2 cellular contexts compared by ENCODE assay signal in the genomic region with DNA sequence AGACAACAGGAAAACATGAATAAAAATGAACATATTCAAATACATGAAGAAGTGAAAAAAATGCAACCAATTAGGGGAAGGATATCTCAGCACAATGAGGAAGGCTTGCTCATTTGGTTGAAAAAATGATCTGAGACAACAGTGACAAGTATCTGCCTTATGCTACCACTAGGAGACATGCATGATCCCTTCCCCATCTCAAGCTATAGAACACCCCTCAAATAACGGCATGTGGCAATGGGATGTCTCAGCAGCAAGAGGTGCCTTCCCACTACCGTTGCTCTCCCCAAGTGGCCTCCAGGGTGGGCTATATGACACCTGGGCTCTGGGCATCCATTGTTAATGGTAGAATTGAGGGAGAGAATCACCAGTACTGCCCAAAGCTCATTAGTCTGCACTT.
TF ChIP-seq lines count a peak whose summit lies in the region.

No MANE protein-coding gene starts in this region.

TF ChIP-seq in SK-N-SH, 30 proteins besides CTCF, POLR2A, EP300 and RAD21 (continued from another document):
- TF ChIP-seq, protein P1, sequence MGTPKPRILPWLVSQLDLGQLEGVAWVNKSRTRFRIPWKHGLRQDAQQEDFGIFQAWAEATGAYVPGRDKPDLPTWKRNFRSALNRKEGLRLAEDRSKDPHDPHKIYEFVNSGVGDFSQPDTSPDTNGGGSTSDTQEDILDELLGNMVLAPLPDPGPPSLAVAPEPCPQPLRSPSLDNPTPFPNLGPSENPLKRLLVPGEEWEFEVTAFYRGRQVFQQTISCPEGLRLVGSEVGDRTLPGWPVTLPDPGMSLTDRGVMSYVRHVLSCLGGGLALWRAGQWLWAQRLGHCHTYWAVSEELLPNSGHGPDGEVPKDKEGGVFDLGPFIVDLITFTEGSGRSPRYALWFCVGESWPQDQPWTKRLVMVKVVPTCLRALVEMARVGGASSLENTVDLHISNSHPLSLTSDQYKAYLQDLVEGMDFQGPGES (IDR thresholded peaks at IDR 0.05; ENCODE audit: low read depth, low read length), result no peak
- no peak for TF ChIP-seq EZH2phosphoT487 (IDR thresholded peaks at IDR 0.05; ENCODE audit: borderline replicate concordance, low read depth)
- no peak for TF ChIP-seq JUND (IDR thresholded peaks at IDR 0.05)
- TF ChIP-seq TEAD4 (IDR thresholded peaks at IDR 0.05; ENCODE audit: borderline replicate concordance, insufficient read depth), result no peak

TF ChIP-seq in SK-N-SH treated with all-trans-retinoic acid at 6 μM for 48 hours, 23 proteins besides CTCF, POLR2A, EP300 and RAD21 (continued from another document):
- no peak for TF ChIP-seq TSHZ2 (CRISPR knock-in tag; IDR thresholded peaks at IDR 0.05)
- no peak for TF ChIP-seq ISL1 (CRISPR knock-in tag; IDR thresholded peaks at IDR 0.05)
- TF ChIP-seq, protein P2, sequence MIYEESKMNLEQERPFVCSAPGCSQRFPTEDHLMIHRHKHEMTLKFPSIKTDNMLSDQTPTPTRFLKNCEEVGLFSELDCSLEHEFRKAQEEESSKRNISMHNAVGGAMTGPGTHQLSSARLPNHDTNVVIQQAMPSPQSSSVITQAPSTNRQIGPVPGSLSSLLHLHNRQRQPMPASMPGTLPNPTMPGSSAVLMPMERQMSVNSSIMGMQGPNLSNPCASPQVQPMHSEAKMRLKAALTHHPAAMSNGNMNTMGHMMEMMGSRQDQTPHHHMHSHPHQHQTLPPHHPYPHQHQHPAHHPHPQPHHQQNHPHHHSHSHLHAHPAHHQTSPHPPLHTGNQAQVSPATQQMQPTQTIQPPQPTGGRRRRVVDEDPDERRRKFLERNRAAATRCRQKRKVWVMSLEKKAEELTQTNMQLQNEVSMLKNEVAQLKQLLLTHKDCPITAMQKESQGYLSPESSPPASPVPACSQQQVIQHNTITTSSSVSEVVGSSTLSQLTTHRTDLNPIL (CRISPR knock-in tag; IDR thresholded peaks at IDR 0.05; ENCODE audit: low read depth), result no peak
- no peak for TF ChIP-seq CSRNP3 (CRISPR knock-in tag; IDR thresholded peaks at IDR 0.05)
- TF ChIP-seq ZNF70 (CRISPR knock-in tag; IDR thresholded peaks at IDR 0.05), result no peak
- TF ChIP-seq, protein P3, sequence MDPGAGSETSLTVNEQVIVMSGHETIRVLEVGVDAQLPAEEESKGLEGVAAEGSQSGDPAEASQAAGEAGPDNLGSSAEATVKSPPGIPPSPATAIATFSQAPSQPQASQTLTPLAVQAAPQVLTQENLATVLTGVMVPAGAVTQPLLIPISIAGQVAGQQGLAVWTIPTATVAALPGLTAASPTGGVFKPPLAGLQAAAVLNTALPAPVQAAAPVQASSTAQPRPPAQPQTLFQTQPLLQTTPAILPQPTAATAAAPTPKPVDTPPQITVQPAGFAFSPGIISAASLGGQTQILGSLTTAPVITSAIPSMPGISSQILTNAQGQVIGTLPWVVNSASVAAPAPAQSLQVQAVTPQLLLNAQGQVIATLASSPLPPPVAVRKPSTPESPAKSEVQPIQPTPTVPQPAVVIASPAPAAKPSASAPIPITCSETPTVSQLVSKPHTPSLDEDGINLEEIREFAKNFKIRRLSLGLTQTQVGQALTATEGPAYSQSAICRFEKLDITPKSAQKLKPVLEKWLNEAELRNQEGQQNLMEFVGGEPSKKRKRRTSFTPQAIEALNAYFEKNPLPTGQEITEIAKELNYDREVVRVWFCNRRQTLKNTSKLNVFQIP (CRISPR knock-in tag; IDR thresholded peaks at IDR 0.05; ENCODE audit: borderline replicate concordance, low read depth), result no peak
- TF ChIP-seq ARNTL (CRISPR knock-in tag; IDR thresholded peaks at IDR 0.05; ENCODE audit: borderline replicate concordance, low read depth), result no peak
- TF ChIP-seq, protein P4, sequence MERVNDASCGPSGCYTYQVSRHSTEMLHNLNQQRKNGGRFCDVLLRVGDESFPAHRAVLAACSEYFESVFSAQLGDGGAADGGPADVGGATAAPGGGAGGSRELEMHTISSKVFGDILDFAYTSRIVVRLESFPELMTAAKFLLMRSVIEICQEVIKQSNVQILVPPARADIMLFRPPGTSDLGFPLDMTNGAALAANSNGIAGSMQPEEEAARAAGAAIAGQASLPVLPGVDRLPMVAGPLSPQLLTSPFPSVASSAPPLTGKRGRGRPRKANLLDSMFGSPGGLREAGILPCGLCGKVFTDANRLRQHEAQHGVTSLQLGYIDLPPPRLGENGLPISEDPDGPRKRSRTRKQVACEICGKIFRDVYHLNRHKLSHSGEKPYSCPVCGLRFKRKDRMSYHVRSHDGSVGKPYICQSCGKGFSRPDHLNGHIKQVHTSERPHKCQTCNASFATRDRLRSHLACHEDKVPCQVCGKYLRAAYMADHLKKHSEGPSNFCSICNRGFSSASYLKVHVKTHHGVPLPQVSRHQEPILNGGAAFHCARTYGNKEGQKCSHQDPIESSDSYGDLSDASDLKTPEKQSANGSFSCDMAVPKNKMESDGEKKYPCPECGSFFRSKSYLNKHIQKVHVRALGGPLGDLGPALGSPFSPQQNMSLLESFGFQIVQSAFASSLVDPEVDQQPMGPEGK (CRISPR knock-in tag; IDR thresholded peaks at IDR 0.05; ENCODE audit: borderline replicate concordance), result no peak
